ENCODE assay signal across 17 cellular contexts in the genomic region with DNA sequence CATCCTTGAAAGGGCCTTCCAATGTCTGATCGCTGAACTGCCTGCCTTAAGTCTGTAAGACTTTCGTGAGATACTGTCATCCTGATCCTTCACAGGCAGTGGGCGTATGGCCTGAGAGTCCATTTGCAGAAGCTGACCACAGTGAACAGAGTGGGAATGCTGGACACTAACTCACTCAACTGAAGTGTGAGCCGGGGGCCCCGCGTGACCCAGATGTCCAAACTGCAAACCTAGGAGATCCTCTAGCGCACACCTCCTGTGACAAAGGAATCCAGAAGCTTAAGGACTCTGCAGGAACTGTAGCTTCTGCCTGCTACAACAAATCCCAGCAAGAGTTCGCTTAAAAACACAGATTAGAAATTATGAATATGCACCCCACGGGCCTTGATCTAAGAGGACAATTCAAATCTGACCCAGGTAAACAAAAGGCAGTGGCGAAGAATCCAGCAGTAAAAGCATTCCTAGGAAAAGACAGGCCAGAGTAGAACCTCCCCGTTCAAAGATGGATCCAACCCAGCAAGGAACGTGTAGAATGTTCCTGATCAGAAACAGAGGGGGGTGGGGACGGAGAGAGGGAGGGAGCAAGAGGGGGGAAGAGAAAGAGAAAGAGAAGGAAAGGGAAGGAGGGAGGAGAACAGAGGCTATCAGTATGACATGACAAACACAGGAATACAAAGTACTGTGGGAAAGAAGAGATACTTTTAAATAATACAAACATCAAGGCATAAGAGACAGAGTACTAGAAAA.
DNase-seq lines count a peak whose midpoint lies in the region; ATAC-seq and TF ChIP-seq lines count a peak whose summit lies in the region.
"Had no signal": no experiment of that assay in that cellular context is flagged by ENCODE, and none has a peak within 500 bp of the region (broad histone marks: within the 10 kb centered on the region; RNA-seq: fewer than 3 reads in every experiment).

No MANE protein-coding gene starts in this region.

- TF ChIP-seq CTCF in WTC11 (IDR thresholded peaks at IDR 0.05), result no peak

- H3K36me3 ChIP-seq in H7 (replicated peaks; ENCODE audit: control insufficient read depth, insufficient read depth, low read length) (no peaks in the 10 kb centered on the region), neuronal stem cell (replicated peaks in 1 of 2; ENCODE audit: control insufficient read depth in 2 of 2, insufficient read depth in 2 of 2, low read length in 2 of 2) (no peaks in the 10 kb centered on the region)
- H3K36me3 ChIP-seq: BE2C had no signal

- H3K79me1 ChIP-seq in neuronal stem cell (ENCODE audit: low read depth, low read length), result no peaks in the 10 kb centered on the region

- no peak overlapping the region for H3K4ac ChIP-seq in neuronal stem cell (ENCODE audit: low read length)

- POLR2A ChIA-PET in WTC11 (lab: Charles Lee), result no interaction called here

- peaks cover 1% of the 10 kb centered on the region; the same call in 1 of the 2 replicates for H3K27me3 ChIP-seq in H7 (ENCODE audit: control insufficient read depth, insufficient read depth, low read length)
- H3K27me3 ChIP-seq in neuronal stem cell (ENCODE audit: control insufficient read depth in 3 of 3, insufficient read depth in 3 of 3, low read depth in 1 of 3, low read length in 3 of 3), result no peaks in the 10 kb centered on the region
- H3K27me3 ChIP-seq: BE2C had no signal

- H3K27me3 Mint-ChIP-seq in WTC11 (ENCODE audit: low read depth), result peaks cover 2% of the 10 kb centered on the region; the same call in 1 of the 2 replicates

- H3K27ac Mint-ChIP-seq in WTC11, result 0 out of 2 replicates have a peak overlapping the region, but pooled peaks have one; percentile 57
- H3K27ac Mint-ChIP-seq: CD4-positive, CD25-positive, alpha-beta regulatory T cell had no signal

- H4K8ac ChIP-seq in neuronal stem cell (ENCODE audit: low read depth, low read length), result no peak overlapping the region

- H3K9ac ChIP-seq in neuronal stem cell (ENCODE audit: low read depth, low read length, poor library complexity), result no peak overlapping the region

- CTCF ChIA-PET in WTC11 (lab: Charles Lee), result no interaction called here

- H3K23ac ChIP-seq in neuronal stem cell (ENCODE audit: low read depth, low read length, poor library complexity), result no peak overlapping the region

- H3K9me3 ChIP-seq in neuronal stem cell (replicated peaks in 1 of 2; ENCODE audit: control insufficient read depth in 2 of 2, insufficient read depth in 1 of 2, low read depth in 1 of 2, low read length in 2 of 2), result no peaks in the 10 kb centered on the region
- H3K9me3 ChIP-seq: BE2C had no signal

- no peak overlapping the region for H3K4me2 ChIP-seq in neuronal stem cell (ENCODE audit: insufficient read depth, low read length, poor library complexity, severe bottlenecking)

- WGBS in neuronal stem cell (ENCODE audit: extremely low coverage in 2 of 2, insufficient read length in 2 of 2, insufficient replicate concordance in 1 of 2), 2 donors, result no CpG with 5 or more reads among the region's 13 CpGs

- ATAC-seq in WTC11, result peak; percentile 49; the same call in 1 of the 2 replicates
- ATAC-seq: Right ventricle myocardium inferior had no signal

- no peak overlapping the region for H2BK15ac ChIP-seq in neuronal stem cell (ENCODE audit: low read length)

- H3K4me1 Mint-ChIP-seq in WTC11, result peaks cover 31% of the 10 kb centered on the region
- H3K4me1 Mint-ChIP-seq: CD4-positive, CD25-positive, alpha-beta regulatory T cell had no signal

- no peak overlapping the region for H3K18ac ChIP-seq in neuronal stem cell (ENCODE audit: low read length)

- no peak overlapping the region for H2BK5ac ChIP-seq in neuronal stem cell (ENCODE audit: low read length)

- no peak overlapping the region for H4K91ac ChIP-seq in neuronal stem cell (ENCODE audit: low read depth, low read length, poor library complexity)

- peak overlapping the region; percentile 56 for H2AFZ ChIP-seq in neuronal stem cell (ENCODE audit: low read length)

- H3K4me1 ChIP-seq in neuronal stem cell (ENCODE audit: control insufficient read depth in 2 of 2, insufficient read depth in 1 of 2, low read depth in 1 of 2, low read length in 2 of 2), result peaks cover 14 to 17% of the 10 kb centered on the region in 2 donors
- H3K4me1 ChIP-seq: BE2C had no signal

- DNase-seq in H7 (peak; percentile 33), WTC11 (ENCODE audit: low spot score) (no peak), islet precursor cell (peak; percentile 58), neuronal stem cell (ENCODE audit: low spot score) (no peak), superior temporal gyrus (ENCODE audit: extremely low spot score) (no peak), amygdala (lab: John Stamatoyannopoulos, UW) (no peak)
- DNase-seq in effector CD8-positive, alpha-beta T cell (lab: John Stamatoyannopoulos, UW), result no peak
- DNase-seq: BE2C; CD4-positive, CD25-positive, alpha-beta regulatory T cell; COR-L47; DMS79 treated with DMSO at 0.1 percent for 48 hours; GOT3; Karpas-422; NCI-H1417; NCI-H187; NCI-H526 had no signal

- H3K9me3 Mint-ChIP-seq in WTC11, result peaks cover 15% of the 10 kb centered on the region

- H3K4me3 Mint-ChIP-seq in WTC11, result no peak overlapping the region; the same call in 1 of the 2 replicates
- H3K4me3 Mint-ChIP-seq: CD4-positive, CD25-positive, alpha-beta regulatory T cell had no signal

- H3K14ac ChIP-seq in neuronal stem cell (ENCODE audit: low read length), result no peak overlapping the region

- H2BK12ac ChIP-seq in neuronal stem cell (ENCODE audit: low read length), result no peak overlapping the region

- H3K4me3 ChIP-seq in H7 (ENCODE audit: insufficient read depth, low read depth, low read length), result no peak overlapping the region
- H3K4me3 ChIP-seq in neuronal stem cell (ENCODE audit: low read length in 2 of 2), result no peak overlapping the region

- H2AK5ac ChIP-seq in neuronal stem cell (ENCODE audit: low read depth, low read length), result no peak overlapping the region

- no peak overlapping the region for H3K27ac ChIP-seq in neuronal stem cell (replicated peaks; ENCODE audit: low read length)

- H2BK120ac ChIP-seq in neuronal stem cell (ENCODE audit: low read depth, low read length), result no peak overlapping the region

- peaks cover 2% of the 10 kb centered on the region; the same call in 1 of the 2 replicates for H3K36me3 Mint-ChIP-seq in WTC11
- H3K36me3 Mint-ChIP-seq: CD4-positive, CD25-positive, alpha-beta regulatory T cell had no signal

TF ChIP-seq in WTC11, 78 proteins besides CTCF, POLR2A, EP300 and RAD21:
- TF ChIP-seq SMAD3 (CRISPR knock-in tag; IDR thresholded peaks at IDR 0.05; ENCODE audit: borderline replicate concordance) (no peak), SMAD4 (CRISPR knock-in tag; IDR thresholded peaks at IDR 0.05) (no peak)

Comparison
In these comparisons a context has a peak if more than half of its experiments do, and no peak if none do; other contexts are left out.
1. DNase-seq: peak in H7 (single experiment) and islet precursor cell (single experiment); none in WTC11 (single experiment), neuronal stem cell (single experiment), superior temporal gyrus (single experiment), amygdala (0 of 56) and effector CD8-positive, alpha-beta T cell (single experiment).